1 cellular context compared by ENCODE assay signal in the genomic region with DNA sequence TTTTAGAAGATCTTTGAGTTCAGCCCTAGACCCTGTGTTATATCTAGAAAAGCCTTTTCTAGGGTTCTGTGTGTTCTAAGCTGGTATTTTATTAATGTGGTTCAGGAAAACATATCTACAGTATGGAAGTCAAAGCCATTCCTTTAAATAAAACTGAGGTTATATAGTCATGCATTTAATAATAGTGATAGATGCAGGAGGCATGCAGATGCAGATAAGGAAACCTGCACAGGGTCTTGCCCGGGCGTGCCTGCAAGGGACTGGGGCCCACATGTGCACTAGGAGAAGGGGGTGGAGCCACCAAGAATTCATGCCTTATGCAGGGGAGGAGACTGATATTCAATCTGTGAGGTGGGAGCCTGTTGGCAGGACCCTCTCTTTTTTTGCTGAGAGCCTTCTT.
A peak's percentile ranks its signal among the peaks of the same experiment; 100 is the strongest.
TF ChIP-seq lines count a peak whose summit lies in the region.

No MANE protein-coding gene starts in this region.

TF ChIP-seq in SK-N-SH, 30 proteins besides CTCF, POLR2A, EP300 and RAD21 (continued from another document):
- TF ChIP-seq, protein P1, sequence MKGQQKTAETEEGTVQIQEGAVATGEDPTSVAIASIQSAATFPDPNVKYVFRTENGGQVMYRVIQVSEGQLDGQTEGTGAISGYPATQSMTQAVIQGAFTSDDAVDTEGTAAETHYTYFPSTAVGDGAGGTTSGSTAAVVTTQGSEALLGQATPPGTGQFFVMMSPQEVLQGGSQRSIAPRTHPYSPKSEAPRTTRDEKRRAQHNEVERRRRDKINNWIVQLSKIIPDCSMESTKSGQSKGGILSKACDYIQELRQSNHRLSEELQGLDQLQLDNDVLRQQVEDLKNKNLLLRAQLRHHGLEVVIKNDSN (IDR thresholded peaks at IDR 0.05; ENCODE audit: borderline replicate concordance, low read depth) = no peak
- TF ChIP-seq POLR2AphosphoS5 (IDR thresholded peaks at IDR 0.05; ENCODE audit: low read depth, low read length) (0 out of 2 replicates have a peak, but pooled peaks have one; percentile 19), MEF2A (IDR thresholded peaks at IDR 0.05; ENCODE audit: borderline replicate concordance, low read depth) (no peak), TAF1 (IDR thresholded peaks at IDR 0.05; ENCODE audit: borderline replicate concordance, low read depth, low read length) (no peak), CHD2 (IDR thresholded peaks at IDR 0.05; ENCODE audit: low read length, partially characterized antibody) (no peak), SIN3A (IDR thresholded peaks at IDR 0.05; ENCODE audit: borderline replicate concordance, low read depth, low read length) (no peak), ELF1 (IDR thresholded peaks at IDR 0.05) (no peak), RXRA (IDR thresholded peaks at IDR 0.05; ENCODE audit: borderline replicate concordance, low read depth) (no peak), TEAD4 (IDR thresholded peaks at IDR 0.05; ENCODE audit: borderline replicate concordance, insufficient read depth) (0 out of 2 replicates have a peak, but pooled peaks have one; percentile 21), GABPA (IDR thresholded peaks at IDR 0.05; ENCODE audit: low read depth) (no peak), NRF1 (IDR thresholded peaks at IDR 0.05; ENCODE audit: low read depth, low read length) (no peak), RFX5 (IDR thresholded peaks at IDR 0.05; ENCODE audit: low read length) (no peak)
- TF ChIP-seq, protein P2, sequence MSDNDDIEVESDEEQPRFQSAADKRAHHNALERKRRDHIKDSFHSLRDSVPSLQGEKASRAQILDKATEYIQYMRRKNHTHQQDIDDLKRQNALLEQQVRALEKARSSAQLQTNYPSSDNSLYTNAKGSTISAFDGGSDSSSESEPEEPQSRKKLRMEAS (IDR thresholded peaks at IDR 0.05; ENCODE audit: low read depth) = peak; percentile 85
- TF ChIP-seq, protein P3, sequence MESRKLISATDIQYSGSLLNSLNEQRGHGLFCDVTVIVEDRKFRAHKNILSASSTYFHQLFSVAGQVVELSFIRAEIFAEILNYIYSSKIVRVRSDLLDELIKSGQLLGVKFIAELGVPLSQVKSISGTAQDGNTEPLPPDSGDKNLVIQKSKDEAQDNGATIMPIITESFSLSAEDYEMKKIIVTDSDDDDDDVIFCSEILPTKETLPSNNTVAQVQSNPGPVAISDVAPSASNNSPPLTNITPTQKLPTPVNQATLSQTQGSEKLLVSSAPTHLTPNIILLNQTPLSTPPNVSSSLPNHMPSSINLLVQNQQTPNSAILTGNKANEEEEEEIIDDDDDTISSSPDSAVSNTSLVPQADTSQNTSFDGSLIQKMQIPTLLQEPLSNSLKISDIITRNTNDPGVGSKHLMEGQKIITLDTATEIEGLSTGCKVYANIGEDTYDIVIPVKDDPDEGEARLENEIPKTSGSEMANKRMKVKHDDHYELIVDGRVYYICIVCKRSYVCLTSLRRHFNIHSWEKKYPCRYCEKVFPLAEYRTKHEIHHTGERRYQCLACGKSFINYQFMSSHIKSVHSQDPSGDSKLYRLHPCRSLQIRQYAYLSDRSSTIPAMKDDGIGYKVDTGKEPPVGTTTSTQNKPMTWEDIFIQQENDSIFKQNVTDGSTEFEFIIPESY (IDR thresholded peaks at IDR 0.05; ENCODE audit: borderline replicate concordance, low read depth) = no peak
- TF ChIP-seq, protein P4, sequence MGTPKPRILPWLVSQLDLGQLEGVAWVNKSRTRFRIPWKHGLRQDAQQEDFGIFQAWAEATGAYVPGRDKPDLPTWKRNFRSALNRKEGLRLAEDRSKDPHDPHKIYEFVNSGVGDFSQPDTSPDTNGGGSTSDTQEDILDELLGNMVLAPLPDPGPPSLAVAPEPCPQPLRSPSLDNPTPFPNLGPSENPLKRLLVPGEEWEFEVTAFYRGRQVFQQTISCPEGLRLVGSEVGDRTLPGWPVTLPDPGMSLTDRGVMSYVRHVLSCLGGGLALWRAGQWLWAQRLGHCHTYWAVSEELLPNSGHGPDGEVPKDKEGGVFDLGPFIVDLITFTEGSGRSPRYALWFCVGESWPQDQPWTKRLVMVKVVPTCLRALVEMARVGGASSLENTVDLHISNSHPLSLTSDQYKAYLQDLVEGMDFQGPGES (IDR thresholded peaks at IDR 0.05; ENCODE audit: low read depth, low read length) = no peak
TF ChIP-seq in SK-N-SH: peak in this region for 9.
